Comparison of ENCODE assay signal across 8 cellular contexts in the genomic region with DNA sequence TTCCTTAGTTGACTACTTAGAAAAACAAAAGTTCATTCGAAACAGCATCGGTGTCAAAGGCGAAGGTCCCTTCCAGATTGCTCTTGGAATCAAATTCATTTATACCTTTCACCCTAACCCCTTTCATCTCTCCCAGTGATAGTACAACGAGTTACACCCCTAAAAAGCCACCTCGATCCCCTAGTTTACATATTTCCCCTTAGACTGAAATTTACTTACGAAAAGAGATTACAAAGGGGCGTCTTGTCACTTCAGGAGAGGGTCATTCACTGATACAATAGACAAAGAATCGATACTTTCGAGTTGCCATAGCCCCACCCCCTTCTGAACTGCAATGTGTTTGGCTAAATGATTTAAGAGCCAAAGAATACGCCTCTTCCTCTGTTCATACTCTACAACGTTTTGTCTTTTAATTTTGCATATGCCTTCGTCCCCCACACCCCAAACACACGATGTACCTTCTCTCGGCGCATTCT.
A peak's percentile ranks its signal among the peaks of the same experiment; 100 is the strongest.
DNase-seq lines count a peak whose midpoint lies in the region; ATAC-seq, FAIRE-seq and TF ChIP-seq lines count a peak whose summit lies in the region.

No MANE protein-coding gene starts in this region.

- peaks cover 28% of the 10 kb centered on the region for H3K4me1 ChIP-seq in CD4-positive, CD25-positive, alpha-beta regulatory T cell (ENCODE audit: control insufficient read depth, insufficient read depth, low read length, poor library complexity, severe bottlenecking)
- H3K4me1 ChIP-seq in HEK293 (ENCODE audit: control insufficient read depth, insufficient read depth, low read length), result peaks cover 5% of the 10 kb centered on the region
- peaks cover 20% of the 10 kb centered on the region for H3K4me1 ChIP-seq in keratinocyte (ENCODE audit: control insufficient read depth, extremely low read depth, insufficient read depth, low read length)
- H3K4me1 ChIP-seq in vagina, result no peaks in the 10 kb centered on the region

- H4K20me1 ChIP-seq in keratinocyte (ENCODE audit: control insufficient read depth, extremely low read depth, insufficient read depth, low read length), result no peaks in the 10 kb centered on the region

- H3K9ac ChIP-seq in keratinocyte (ENCODE audit: control insufficient read depth, extremely low read depth, insufficient read depth, low read length), result peak overlapping the region; percentile 78

- peaks cover 0 to 2% of the 10 kb centered on the region in 2 experiments for H3K9me3 ChIP-seq in CD4-positive, CD25-positive, alpha-beta regulatory T cell (ENCODE audit: control insufficient read depth in 2 of 2, low read length in 2 of 2)
- H3K9me3 ChIP-seq in HEK293 (ENCODE audit: control insufficient read depth, insufficient read depth, low read depth, low read length) (no peaks in the 10 kb centered on the region), keratinocyte (ENCODE audit: control insufficient read depth, low read depth, low read length) (no peaks in the 10 kb centered on the region), vagina (no peaks in the 10 kb centered on the region)

- H2AFZ ChIP-seq in keratinocyte (ENCODE audit: control insufficient read depth, low read length), result no peak overlapping the region

- no peak overlapping the region for H3K27ac ChIP-seq in CD4-positive, CD25-positive, alpha-beta regulatory T cell (ENCODE audit: insufficient read depth, low read length, poor library complexity, severe bottlenecking)
- H3K27ac ChIP-seq in HEK293 (ENCODE audit: extremely low read depth, low read depth, low read length) (peak overlapping the region; percentile 96), keratinocyte (ENCODE audit: control insufficient read depth, insufficient read depth, low read length) (peak overlapping the region; percentile 64), vagina (peak overlapping the region; percentile 52)

- peak overlapping the region; percentile 48 to 93 (median 84) for H3K4me3 Mint-ChIP-seq in CD4-positive, CD25-positive, alpha-beta regulatory T cell
- peak overlapping the region; percentile 79 for H3K4me3 Mint-ChIP-seq in activated CD4-positive, alpha-beta memory T cell treated with anti-CD3 and anti-CD28 coated beads for 36 hours

- H3K4me3 ChIP-seq in CD4-positive, CD25-positive, alpha-beta regulatory T cell (ENCODE audit: low read depth, low read length), result peak overlapping the region; percentile 55
- H3K4me3 ChIP-seq in HEK293 (ENCODE audit: low read depth, low read length), result peak overlapping the region; percentile 61
- peak overlapping the region; percentile 54 to 84 (median 77) for H3K4me3 ChIP-seq in keratinocyte (ENCODE audit: control insufficient read depth in 2 of 3, extremely low read depth in 1 of 3, insufficient read depth in 2 of 3, low read depth in 1 of 3, low read length in 3 of 3)
- H3K4me3 ChIP-seq in vagina, result peak overlapping the region; percentile 38 to 46

- H3K27me3 ChIP-seq in CD4-positive, CD25-positive, alpha-beta regulatory T cell (ENCODE audit: control insufficient read depth, insufficient read depth, low read length), result peaks cover 28% of the 10 kb centered on the region
- H3K27me3 ChIP-seq in keratinocyte (ENCODE audit: control insufficient read depth, extremely low read depth, insufficient read depth, low read length) (no peaks in the 10 kb centered on the region), vagina (no peaks in the 10 kb centered on the region)

- POLR2A ChIA-PET in HEK293 (lab: Yijun Ruan, JAX), result no interaction called here
- POLR2A ChIA-PET in activated CD4-positive, alpha-beta memory T cell treated with anti-CD3 and anti-CD28 coated beads for 36 hours (lab: Charles Lee), result no interaction called here

- H3K79me2 ChIP-seq in keratinocyte (ENCODE audit: control insufficient read depth, insufficient read depth, low read length), result peaks cover 4% of the 10 kb centered on the region

- H3K9me1 ChIP-seq in keratinocyte (ENCODE audit: control insufficient read depth, extremely low read depth, insufficient read depth, low read length), result no peaks in the 10 kb centered on the region

- H3K4me2 ChIP-seq in keratinocyte (ENCODE audit: control insufficient read depth, extremely low read depth, insufficient read depth, low read depth, low read length), result peak overlapping the region; percentile 81

- peaks cover 0 to 6% (median 0%) of the 10 kb centered on the region in 7 donors for H3K9me3 Mint-ChIP-seq in CD4-positive, CD25-positive, alpha-beta regulatory T cell
- no peaks in the 10 kb centered on the region for H3K9me3 Mint-ChIP-seq in activated CD4-positive, alpha-beta memory T cell treated with anti-CD3 and anti-CD28 coated beads for 36 hours

- no peaks in the 10 kb centered on the region for H3K36me3 Mint-ChIP-seq in CD4-positive, CD25-positive, alpha-beta regulatory T cell
- H3K36me3 Mint-ChIP-seq in activated CD4-positive, alpha-beta memory T cell treated with anti-CD3 and anti-CD28 coated beads for 36 hours, result no peaks in the 10 kb centered on the region

- peak in 2 of 3 donors; percentile 22 to 56 for DNase-seq in CD4-positive, CD25-positive, alpha-beta regulatory T cell
- DNase-seq in activated CD4-positive, alpha-beta memory T cell treated with anti-CD3 and anti-CD28 coated beads for 36 hours, result no peak
- DNase-seq in keratinocyte (ENCODE audit: low read depth, low spot score), result no peak
- DNase-seq in vagina (ENCODE audit: extremely low spot score in 2 of 2), result no peak
- DNase-seq in hypothalamus (lab: John Stamatoyannopoulos, UW), result no peak
- no peak for DNase-seq in mucosa of gallbladder (ENCODE audit: low spot score)
- DNase-seq in NCI-H1436 treated with DMSO at 0.1 percent for 48 hours (lab: John Stamatoyannopoulos, UW), result no peak

- no peaks in the 10 kb centered on the region for H3K36me3 ChIP-seq in CD4-positive, CD25-positive, alpha-beta regulatory T cell (ENCODE audit: control insufficient read depth, insufficient read depth, low read length)
- peaks cover 0 to 16% of the 10 kb centered on the region in 2 experiments; a peak in 1 of 3 replicates for H3K36me3 ChIP-seq in HEK293 (ENCODE audit: control insufficient read depth in 2 of 2, insufficient read depth in 1 of 2, low read length in 2 of 2)
- H3K36me3 ChIP-seq in keratinocyte (ENCODE audit: control insufficient read depth in 2 of 2, extremely low read depth in 1 of 2, insufficient read depth in 2 of 2, low read length in 2 of 2), result no peaks in the 10 kb centered on the region
- no peaks in the 10 kb centered on the region for H3K36me3 ChIP-seq in vagina

- CTCF ChIA-PET in HEK293 (lab: Yijun Ruan, JAX), result no interaction called here
- CTCF ChIA-PET in activated CD4-positive, alpha-beta memory T cell treated with anti-CD3 and anti-CD28 coated beads for 36 hours (lab: Charles Lee), result no interaction called here

- TF ChIP-seq CTCF in HEK293 (tag by site-specific recombination; IDR thresholded peaks at IDR 0.05), result no peak
- no peak for TF ChIP-seq CTCF in keratinocyte (optimal IDR thresholded peaks at IDR 0.05 in 1 of 3, IDR thresholded peaks at IDR 0.05 in 1 of 3, conservative IDR thresholded peaks at IDR 0.05 in 1 of 3; ENCODE audit: extremely low read depth in 1 of 3, insufficient read depth in 2 of 3, low read length in 3 of 3)
- TF ChIP-seq CTCF in vagina (IDR thresholded peaks at IDR 0.05), result no peak

- intact Hi-C loops in activated CD4-positive, alpha-beta memory T cell treated with anti-CD3 and anti-CD28 coated beads for 36 hours (cut with micrococcal nuclease), result no loop called here
- intact Hi-C loops in vagina (cut with DNase I), result no loop called here

- H3K27ac Mint-ChIP-seq in CD4-positive, CD25-positive, alpha-beta regulatory T cell, result no peak overlapping the region
- H3K27ac Mint-ChIP-seq in activated CD4-positive, alpha-beta memory T cell treated with anti-CD3 and anti-CD28 coated beads for 36 hours, result no peak overlapping the region

- dilution Hi-C loops in keratinocyte (cut with MboI; ENCODE audit: extremely low pct_ligation_motif_present, low sequenced_read_pairs), result no loop called here

- no peak for ATAC-seq in CD4-positive, CD25-positive, alpha-beta regulatory T cell (ENCODE audit: low read depth in 2 of 2)

- H3K4me1 Mint-ChIP-seq in CD4-positive, CD25-positive, alpha-beta regulatory T cell, result peaks cover 0 to 24% (median 16%) of the 10 kb centered on the region in 4 donors
- peaks cover 23% of the 10 kb centered on the region for H3K4me1 Mint-ChIP-seq in activated CD4-positive, alpha-beta memory T cell treated with anti-CD3 and anti-CD28 coated beads for 36 hours (ENCODE audit: low read depth)

- peaks cover 73% of the 10 kb centered on the region for H3K27me3 Mint-ChIP-seq in CD4-positive, CD25-positive, alpha-beta regulatory T cell
- peaks cover 52% of the 10 kb centered on the region for H3K27me3 Mint-ChIP-seq in activated CD4-positive, alpha-beta memory T cell treated with anti-CD3 and anti-CD28 coated beads for 36 hours

- TF ChIP-seq POLR2A in vagina (IDR thresholded peaks at IDR 0.05), result no peak

- peak; percentile 32 for FAIRE-seq in keratinocyte (lab: Jason Lieb, UNC)

TF ChIP-seq in HEK293, 187 proteins besides CTCF, POLR2A, EP300 and RAD21 (continues in another document):
- no peak for TF ChIP-seq SCRT2 (tag by site-specific recombination; IDR thresholded peaks at IDR 0.05)
- no peak for TF ChIP-seq YY1 (tag by site-specific recombination; IDR thresholded peaks at IDR 0.05)
- no peak for TF ChIP-seq ZNF2 (tag by site-specific recombination; IDR thresholded peaks at IDR 0.05)
- no peak for TF ChIP-seq ZNF112 (tag by site-specific recombination; IDR thresholded peaks at IDR 0.05)
- TF ChIP-seq, protein P1, sequence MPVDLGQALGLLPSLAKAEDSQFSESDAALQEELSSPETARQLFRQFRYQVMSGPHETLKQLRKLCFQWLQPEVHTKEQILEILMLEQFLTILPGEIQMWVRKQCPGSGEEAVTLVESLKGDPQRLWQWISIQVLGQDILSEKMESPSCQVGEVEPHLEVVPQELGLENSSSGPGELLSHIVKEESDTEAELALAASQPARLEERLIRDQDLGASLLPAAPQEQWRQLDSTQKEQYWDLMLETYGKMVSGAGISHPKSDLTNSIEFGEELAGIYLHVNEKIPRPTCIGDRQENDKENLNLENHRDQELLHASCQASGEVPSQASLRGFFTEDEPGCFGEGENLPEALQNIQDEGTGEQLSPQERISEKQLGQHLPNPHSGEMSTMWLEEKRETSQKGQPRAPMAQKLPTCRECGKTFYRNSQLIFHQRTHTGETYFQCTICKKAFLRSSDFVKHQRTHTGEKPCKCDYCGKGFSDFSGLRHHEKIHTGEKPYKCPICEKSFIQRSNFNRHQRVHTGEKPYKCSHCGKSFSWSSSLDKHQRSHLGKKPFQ (tag by site-specific recombination; IDR thresholded peaks at IDR 0.05), result no peak
- no peak for TF ChIP-seq ZNF133 (tag by site-specific recombination; IDR thresholded peaks at IDR 0.05)
- no peak for TF ChIP-seq ZNF777 (tag by site-specific recombination; IDR thresholded peaks at IDR 0.05; ENCODE audit: borderline replicate concordance)
- TF ChIP-seq GLI2 (tag by site-specific recombination; IDR thresholded peaks at IDR 0.05; ENCODE audit: borderline replicate concordance, low read depth), result no peak
- TF ChIP-seq ZNF423 (tag by site-specific recombination; IDR thresholded peaks at IDR 0.05), result no peak
- TF ChIP-seq ZNF510 (tag by site-specific recombination; IDR thresholded peaks at IDR 0.05; ENCODE audit: insufficient replicate concordance), result no peak
- TF ChIP-seq SP7 (tag by site-specific recombination; IDR thresholded peaks at IDR 0.05), result no peak
- TF ChIP-seq ZNF341 (tag by site-specific recombination; IDR thresholded peaks at IDR 0.05; ENCODE audit: low read depth), result no peak

Comparison
In these comparisons a context has a peak if more than half of its experiments do, and no peak if none do; other contexts are left out.
1. DNase-seq: peak in CD4-positive, CD25-positive, alpha-beta regulatory T cell (2 of 3); none in activated CD4-positive, alpha-beta memory T cell treated with anti-CD3 and anti-CD28 coated beads for 36 hours (single experiment), keratinocyte (single experiment), vagina (0 of 2), hypothalamus (0 of 51), mucosa of gallbladder (single experiment) and NCI-H1436 treated with DMSO at 0.1 percent for 48 hours (single experiment).
2. Peak in every context shown above with its lines, with median percentiles within 50 percentile points of each other: H3K4me3 ChIP-seq.